Comparison of ENCODE assay signal across 8 cellular contexts in the genomic region with DNA sequence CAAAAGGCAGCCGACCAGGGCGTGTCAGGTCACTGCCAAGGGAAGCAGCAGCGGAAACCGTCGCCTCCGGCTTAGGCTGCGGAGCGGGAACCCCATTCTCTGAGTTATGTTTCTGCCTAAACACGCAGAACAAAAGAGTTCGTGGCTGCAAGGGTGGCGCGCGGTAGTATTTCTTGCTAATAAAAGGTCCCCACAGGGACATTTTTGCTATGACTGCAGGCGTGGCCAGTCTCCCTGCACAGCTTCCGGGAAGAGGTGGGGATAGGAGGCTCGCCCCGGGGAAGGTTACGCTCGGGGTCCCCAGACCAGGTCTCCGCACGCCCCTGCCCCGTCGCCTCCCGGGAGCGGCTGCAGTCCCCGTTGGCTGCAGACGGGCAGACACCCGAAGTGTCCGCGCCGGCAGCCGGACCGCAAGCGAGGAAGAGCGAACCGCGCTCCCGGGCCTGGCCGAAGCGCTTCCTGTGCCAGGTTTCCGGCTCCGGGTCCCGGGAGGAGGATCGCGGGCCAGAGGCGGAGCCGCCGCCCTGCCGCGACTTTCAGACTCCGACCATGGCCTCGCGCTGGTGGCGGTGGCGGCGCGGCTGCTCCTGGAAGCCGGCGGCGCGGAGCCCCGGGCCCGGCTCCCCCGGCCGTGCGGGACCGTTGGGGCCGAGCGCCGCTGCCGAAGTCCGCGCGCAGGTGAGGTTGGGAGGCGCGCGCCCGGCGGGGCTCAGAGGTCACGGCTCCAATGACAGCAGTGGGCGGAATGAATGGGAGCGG. TPM values are rescaled to one million over a fixed set of nuclear protein-coding genes. Genes with fewer than 3 reads are reported as not detected.
DNase-seq lines count a peak whose midpoint lies in the region; ATAC-seq and TF ChIP-seq lines count a peak whose summit lies in the region.

A gene with protein sequence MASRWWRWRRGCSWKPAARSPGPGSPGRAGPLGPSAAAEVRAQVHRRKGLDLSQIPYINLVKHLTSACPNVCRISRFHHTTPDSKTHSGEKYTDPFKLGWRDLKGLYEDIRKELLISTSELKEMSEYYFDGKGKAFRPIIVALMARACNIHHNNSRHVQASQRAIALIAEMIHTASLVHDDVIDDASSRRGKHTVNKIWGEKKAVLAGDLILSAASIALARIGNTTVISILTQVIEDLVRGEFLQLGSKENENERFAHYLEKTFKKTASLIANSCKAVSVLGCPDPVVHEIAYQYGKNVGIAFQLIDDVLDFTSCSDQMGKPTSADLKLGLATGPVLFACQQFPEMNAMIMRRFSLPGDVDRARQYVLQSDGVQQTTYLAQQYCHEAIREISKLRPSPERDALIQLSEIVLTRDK (plus strand): TSS at position 539 of the 759 bp plus-strand sequence. CDS start 11 bp downstream, at position 550.

- CTCF ChIA-PET in T-cell (lab: Charles Lee) = interaction anchor here in 1 of 2 donors (0.6 to 2.3 kb wide), 8 partner anchors 9 to 463 kb away, joined by 3 to 10 read pairs (median 4); a partner anchor contains a TSS

- peaks cover 47% of the 10 kb centered on the region for H3K79me2 ChIP-seq in Loucy (ENCODE audit: insufficient read depth, low read length)

- peaks cover 29 to 33% (median 31%) of the 10 kb centered on the region in 3 donors for H3K4me1 Mint-ChIP-seq in T-cell

- H3K36me3 Mint-ChIP-seq in T-cell = peaks cover 4% of the 10 kb centered on the region

- peak within 1 kb of the TSS; percentile 79 for H3K9ac ChIP-seq in Loucy (ENCODE audit: low read depth, low read length, poor library complexity, severe bottlenecking)

- no peaks in the 10 kb centered on the region for H3F3A ChIP-seq in Loucy (ENCODE audit: low read depth)

- peak; percentile 81 to 85 (median 84) for ATAC-seq in T-cell (replicated peaks in 1 of 4)
- peak; percentile 96 for ATAC-seq in left cardiac atrium

- H3K27ac Mint-ChIP-seq in T-cell = peak within 1 kb of the TSS; percentile 95 to 97

- no peaks in the 10 kb centered on the region for H3K9me3 Mint-ChIP-seq in T-cell

- H3K9me2 ChIP-seq in Loucy (replicated peaks; ENCODE audit: low read depth, low read length) = no peaks in the 10 kb centered on the region

- TF ChIP-seq CTCF in Loucy (conservative IDR thresholded peaks at IDR 0.05; ENCODE audit: low read length) (no peak), prostate gland (IDR thresholded peaks at IDR 0.05) (no peak), uterus (IDR thresholded peaks at IDR 0.05) (no peak)

- H4K20me1 ChIP-seq in Loucy (ENCODE audit: insufficient read depth, low read length, poor library complexity, severe bottlenecking) = peaks cover 17% of the 10 kb centered on the region

- peak within 1 kb of the TSS; percentile 89 for H3K4me3 ChIP-seq in Loucy (ENCODE audit: low read length, poor library complexity, severe bottlenecking)
- H3K4me3 ChIP-seq in prostate gland = peak within 1 kb of the TSS; percentile 62 to 95
- peak within 1 kb of the TSS; percentile 66 to 93 for H3K4me3 ChIP-seq in uterus

- POLR2A ChIA-PET in T-cell (lab: Charles Lee) = no interaction called here

- intact Hi-C loops in left cardiac atrium (cut with DNase I) = no loop called here
- intact Hi-C loops in prostate gland (cut with DNase I) = no loop called here
- intact Hi-C loops in uterus (cut with DNase I; ENCODE audit: low total_unique reads) = no loop called here

- TF ChIP-seq POLR2A in prostate gland (IDR thresholded peaks at IDR 0.05) (no peak), uterus (IDR thresholded peaks at IDR 0.05) (peak in 1 of 2 donors; percentile 46)

- DNase-seq in GM04504 (ENCODE audit: low read depth) (peak; percentile 34), H4 (ENCODE audit: low spot score) (peak; percentile 16), T-cell (peak; percentile 20 to 66 (median 42)), left cardiac atrium (peak; percentile 81), prostate gland (ENCODE audit: low spot score) (peak; percentile 54), uterus (peak; percentile 57 to 64)

- H3K27ac ChIP-seq in adipose tissue (ENCODE audit: low read depth, low read length) (peak within 1 kb of the TSS; percentile 88), prostate gland (peak within 1 kb of the TSS; percentile 67 to 83), uterus (peak within 1 kb of the TSS; percentile 75 to 76)

- no peaks in the 10 kb centered on the region for H3K36me3 ChIP-seq in Loucy (ENCODE audit: insufficient read depth, low read length)
- no peaks in the 10 kb centered on the region for H3K36me3 ChIP-seq in prostate gland
- no peaks in the 10 kb centered on the region for H3K36me3 ChIP-seq in uterus

- WGBS in adipose tissue, 3 donors = 0 to 1% (median 1%) methylated on average over 73 to 82 of the region's 82 CpGs
- 0% methylated on average over 66 of the region's 82 CpGs for WGBS in prostate gland

- peaks cover 21% of the 10 kb centered on the region for H3K4me1 ChIP-seq in Loucy (ENCODE audit: insufficient read depth, low read length, poor library complexity, severe bottlenecking)
- H3K4me1 ChIP-seq in prostate gland (replicated peaks) = peaks cover 4% of the 10 kb centered on the region
- no peaks in the 10 kb centered on the region for H3K4me1 ChIP-seq in uterus

- peak within 1 kb of the TSS; percentile 85 for H3K4me2 ChIP-seq in Loucy (ENCODE audit: low read depth, low read length, poor library complexity, severe bottlenecking)

- H3K4me3 Mint-ChIP-seq in T-cell = peak within 1 kb of the TSS; percentile 92 to 96 (median 95)

- H3K9me3 ChIP-seq in Loucy (ENCODE audit: insufficient read depth, low read depth, low read length) (no peaks in the 10 kb centered on the region), prostate gland (no peaks in the 10 kb centered on the region), uterus (no peaks in the 10 kb centered on the region)

- H3K27me3 ChIP-seq in Loucy (ENCODE audit: insufficient read depth, low read length, poor library complexity, severe bottlenecking) = peaks cover 3% of the 10 kb centered on the region
- peaks cover 4% of the 10 kb centered on the region for H3K27me3 ChIP-seq in prostate gland (replicated peaks; ENCODE audit: insufficient read depth)
- H3K27me3 ChIP-seq in uterus = no peaks in the 10 kb centered on the region

- H2AFZ ChIP-seq in Loucy (ENCODE audit: low read length) = peak within 1 kb of the TSS; percentile 96

- H3K27me3 Mint-ChIP-seq in T-cell = peaks cover 0 to 2% of the 10 kb centered on the region in 2 donors

RNA-seq across cellular contexts. Expression of the gene that starts here (rescaled TPM):
- total RNA-seq in H4 (2014; rRNA removed; shearing (Covaris generic)) = 10.1 and 11.8 TPM in 2 replicates
- 1 to 10 TPM; 2.1 to 6.2 (median 2.9) TPM for total RNA-seq in T-cell
- 1 to 10 TPM; 3.2 to 7.0 (median 5.7) TPM for polyA plus RNA-seq in adipose tissue
- total RNA-seq in left cardiac atrium = 1 to 10 TPM; 4.7 to 6.2 TPM
- total RNA-seq in prostate gland = 1 to 10 TPM; 2.8 to 6.8 TPM
- 10 to 100 TPM in 1 of 4 donors, 1 to 10 TPM in 3; 3.6 to 17.9 (median 9.2) TPM for total RNA-seq in uterus

Comparison
In these comparisons a context has a peak if more than half of its experiments do, and no peak if none do; other contexts are left out.
1. Peak in every context shown above with its lines: DNase-seq, ATAC-seq, H3K4me3 ChIP-seq and H3K27ac ChIP-seq.
2. DNase-seq: peak in every context shown above with its lines; median percentile 81 in left cardiac atrium; 60 in uterus; 54 in prostate gland; 42 in T-cell; 34 in GM04504; 16 in H4.